ENCODE assay signal across 1 cellular context in genomic region chr5:80407735-80408474, GRCh38.
A peak's percentile ranks its signal among the peaks of the same experiment; 100 is the strongest.
TF ChIP-seq lines count a peak whose summit lies in the region.

ZFYVE16 (plus strand) TSS chr5:80408064; CDS start chr5:80434148, 26,084 bp downstream.

TF ChIP-seq in K562, 482 proteins besides CTCF, POLR2A, EP300 and RAD21 (continued from another document and continues in another):
- TF ChIP-seq KLF16 (IDR thresholded peaks at IDR 0.05) (no peak), DACH1 (IDR thresholded peaks at IDR 0.05; ENCODE audit: partially characterized antibody) (no peak), L3MBTL2 (IDR thresholded peaks at IDR 0.05) (peak; percentile 48; the same call in 1 of the 2 replicates), SIX5 (IDR thresholded peaks at IDR 0.05; ENCODE audit: borderline replicate concordance in 1 of 2, insufficient read depth in 1 of 2, low read depth in 1 of 2, low read length in 2 of 2) (no peak), CTCFL (IDR thresholded peaks at IDR 0.05; ENCODE audit: borderline replicate concordance, insufficient read depth, low read depth, low read length, poor library complexity, severe bottlenecking) (no peak), SRF (CRISPR knock-in tag; IDR thresholded peaks at IDR 0.05) (peak in 1 of 2 experiments; percentile 78; a peak in 2 of 4 replicates), DIDO1 (tag; IDR thresholded peaks at IDR 0.05; ENCODE audit: low read depth) (no peak), SNAPC5 (CRISPR knock-in tag; IDR thresholded peaks at IDR 0.05) (no peak), SMAD1 (IDR thresholded peaks at IDR 0.05; ENCODE audit: low read depth, low read length, partially characterized antibody) (peak; percentile 22), SPI1 (IDR thresholded peaks at IDR 0.05; ENCODE audit: borderline replicate concordance, low read depth, low read length) (peak; percentile 34), RERE (CRISPR knock-in tag; IDR thresholded peaks at IDR 0.05; ENCODE audit: borderline replicate concordance) (peak; percentile 64; the same call in 1 of the 2 replicates), CXXC5 (CRISPR knock-in tag; IDR thresholded peaks at IDR 0.05) (peak; percentile 57), PTBP1 (IDR thresholded peaks at IDR 0.05; ENCODE audit: low read depth, low read length) (no peak), DDX20 (tag; IDR thresholded peaks at IDR 0.05; ENCODE audit: low read depth) (no peak), NCOA4 (IDR thresholded peaks at IDR 0.05; ENCODE audit: partially characterized antibody) (no peak), HNRNPL (IDR thresholded peaks at IDR 0.05; ENCODE audit: low read depth, low read length) (no peak), ARID4B (CRISPR knock-in tag; IDR thresholded peaks at IDR 0.05) (0 out of 2 replicates have a peak, but pooled peaks have one; percentile 63), ETV1 (tag; conservative IDR thresholded peaks at IDR 0.05; ENCODE audit: low read depth) (peak; percentile 88), SETDB1 (IDR thresholded peaks at IDR 0.05; ENCODE audit: low read length) (no peak), ZNF609 (CRISPR knock-in tag; IDR thresholded peaks at IDR 0.05; ENCODE audit: borderline replicate concordance) (no peak), CBX8 (IDR thresholded peaks at IDR 0.05; ENCODE audit: borderline replicate concordance, extremely low read depth, low read depth, low read length, poor library complexity, severe bottlenecking) (no peak), BCOR (IDR thresholded peaks at IDR 0.05) (peak; percentile 56; the same call in 1 of the 2 replicates), C11orf30 (IDR thresholded peaks at IDR 0.05; ENCODE audit: low read depth) (no peak), NR4A1 (CRISPR knock-in tag; IDR thresholded peaks at IDR 0.05) (0 out of 2 replicates have a peak, but pooled peaks have one; percentile 43), NR4A1 (tag; IDR thresholded peaks at IDR 0.05) (no peak), ZNF75A (CRISPR knock-in tag; IDR thresholded peaks at IDR 0.05) (no peak), PML (IDR thresholded peaks at IDR 0.05; ENCODE audit: low read length) (peak; percentile 68; the same call in 1 of the 2 replicates), TGIF2 (CRISPR knock-in tag; IDR thresholded peaks at IDR 0.05) (peak; percentile 58; the same call in 1 of the 2 replicates), KAT7 (CRISPR knock-in tag; IDR thresholded peaks at IDR 0.05; ENCODE audit: borderline replicate concordance) (0 out of 2 replicates have a peak, but pooled peaks have one; percentile 61), MECOM (CRISPR knock-in tag; IDR thresholded peaks at IDR 0.05) (no peak), ID3 (CRISPR knock-in tag; IDR thresholded peaks at IDR 0.05) (no peak), ID3 (tag; IDR thresholded peaks at IDR 0.05) (0 out of 2 replicates have a peak, but pooled peaks have one; percentile 57), RB1 (IDR thresholded peaks at IDR 0.05; ENCODE audit: low read depth) (peak; percentile 60), ZNF395 (CRISPR knock-in tag; IDR thresholded peaks at IDR 0.05) (no peak), ZBTB12 (CRISPR knock-in tag; IDR thresholded peaks at IDR 0.05) (no peak), ZBED1 (IDR thresholded peaks at IDR 0.05) (no peak), TOE1 (IDR thresholded peaks at IDR 0.05; ENCODE audit: borderline replicate concordance) (peak; percentile 75), TOE1 (CRISPR knock-in tag; IDR thresholded peaks at IDR 0.05; ENCODE audit: borderline replicate concordance, low read depth) (no peak), MTA3 (IDR thresholded peaks at IDR 0.05; ENCODE audit: borderline replicate concordance) (peak; percentile 54; the same call in 1 of the 2 replicates), HDAC2 (IDR thresholded peaks at IDR 0.05) (peak; percentile 79; the same call in 1 of the 2 replicates)
